16 cellular contexts compared by ENCODE assay signal in genomic region chr18:7608798-7609197, GRCh38. TPM values are rescaled to one million over a fixed set of nuclear protein-coding genes. Genes with fewer than 3 reads are reported as not detected.
DNase-seq lines count a peak whose midpoint lies in the region; ATAC-seq and TF ChIP-seq lines count a peak whose summit lies in the region.
"Had no signal": no experiment of that assay in that cellular context is flagged by ENCODE, and none has a peak within 500 bp of the region (broad histone marks: within the 10 kb centered on the region; RNA-seq: fewer than 3 reads in every experiment).

No MANE protein-coding gene starts in this region.

- no peaks in the 10 kb centered on the region for H4K20me1 ChIP-seq in neural progenitor cell (ENCODE audit: low read depth)

- DNase-seq in LHCN-M2 (ENCODE audit: low read depth) = peak; percentile 38
- DNase-seq in fibroblast of villous mesenchyme (ENCODE audit: low read depth) = peak; percentile 63
- DNase-seq in neural progenitor cell (ENCODE audit: low spot score) = no peak
- no peak for DNase-seq in tibial nerve (ENCODE audit: low spot score in 2 of 2)
- no peak for DNase-seq in GDM1 (lab: John Stamatoyannopoulos, UW)
- no peak for DNase-seq in posterior cingulate gyrus
- DNase-seq: activated CD4-positive, alpha-beta memory T cell treated with anti-CD3 and anti-CD28 coated beads for 36 hours; amniotic stem cell; Karpas-422; NCI-H510A treated with DMSO at 0.1 percent for 48 hours had no signal

- H3K4me3 Mint-ChIP-seq in neural progenitor cell = no peak overlapping the region
- H3K4me3 Mint-ChIP-seq: activated CD4-positive, alpha-beta memory T cell treated with anti-CD3 and anti-CD28 coated beads for 36 hours; dendritic cell treated with granulocyte-macrophage colony-stimulating factor and Interleukin-4, amounts not matched to agents 40 ng/mL and 50 ng/mL, for 4 days had no signal

- H3K27me3 ChIP-seq in ACC112 (ENCODE audit: insufficient read depth, low read length) (no peaks in the 10 kb centered on the region), neural progenitor cell (no peaks in the 10 kb centered on the region), tibial nerve (no peaks in the 10 kb centered on the region)

- H3K79me2 ChIP-seq in ACC112 (ENCODE audit: control insufficient read depth, insufficient read depth, low read length, unreplicated experiment) = peaks cover 71% of the 10 kb centered on the region
- H3K79me2 ChIP-seq in neural progenitor cell (ENCODE audit: low read depth) = no peaks in the 10 kb centered on the region

- peak overlapping the region; percentile 53 for H3K27ac ChIP-seq in ACC112 (ENCODE audit: low read depth, low read length)
- no peak overlapping the region for H3K27ac ChIP-seq in neural progenitor cell
- no peak overlapping the region for H3K27ac ChIP-seq in tibial nerve

- 32 to 47% methylated on average over 2 of the region's 2 CpGs for WGBS in tibial nerve, 2 donors

- intact Hi-C loops in posterior cingulate gyrus (cut with DNase I) = no loop called here

- no peak for ATAC-seq in GM19467 (IDR thresholded peaks at IDR 0.05; ENCODE audit: unreplicated experiment)
- ATAC-seq: esophagus mucosa had no signal

- peaks cover 5% of the 10 kb centered on the region for H3K27me3 Mint-ChIP-seq in neural progenitor cell (ENCODE audit: insufficient read depth, low read depth)
- H3K27me3 Mint-ChIP-seq: activated CD4-positive, alpha-beta memory T cell treated with anti-CD3 and anti-CD28 coated beads for 36 hours; dendritic cell treated with granulocyte-macrophage colony-stimulating factor and Interleukin-4, amounts not matched to agents 40 ng/mL and 50 ng/mL, for 4 days had no signal

- no peak for TF ChIP-seq CTCF in fibroblast of villous mesenchyme (IDR thresholded peaks at IDR 0.05; ENCODE audit: insufficient read depth, low read depth, low read length)
- TF ChIP-seq CTCF in neural progenitor cell (IDR thresholded peaks at IDR 0.05) = no peak
- no peak for TF ChIP-seq CTCF in tibial nerve (IDR thresholded peaks at IDR 0.05)

- peaks cover 9% of the 10 kb centered on the region for H3F3A ChIP-seq in neural progenitor cell (ENCODE audit: low read depth)

- H3K9me3 ChIP-seq in neural progenitor cell (ENCODE audit: low read depth) (no peaks in the 10 kb centered on the region), tibial nerve (no peaks in the 10 kb centered on the region)

- H3K36me3 ChIP-seq in ACC112 (ENCODE audit: insufficient read depth, low read length) (no peaks in the 10 kb centered on the region), neural progenitor cell (no peaks in the 10 kb centered on the region), tibial nerve (no peaks in the 10 kb centered on the region)

- TF ChIP-seq EP300 in tibial nerve (IDR thresholded peaks at IDR 0.05) = no peak

- no peak for TF ChIP-seq POLR2A in tibial nerve (IDR thresholded peaks at IDR 0.05)

- H3K4me1 ChIP-seq in ACC112 (ENCODE audit: control insufficient read depth, insufficient read depth, low read length, unreplicated experiment) (peaks cover 23% of the 10 kb centered on the region), neural progenitor cell (peaks cover 31% of the 10 kb centered on the region), tibial nerve (peaks cover 0 to 21% (median 6%) of the 10 kb centered on the region in 4 donors)

- H3K4me1 Mint-ChIP-seq in neural progenitor cell = peaks cover 34% of the 10 kb centered on the region

- H3K27ac Mint-ChIP-seq in neural progenitor cell = no peak overlapping the region
- H3K27ac Mint-ChIP-seq: activated CD4-positive, alpha-beta memory T cell treated with anti-CD3 and anti-CD28 coated beads for 36 hours; activated T-helper 2 cell treated with anti-CD3 and anti-CD28 coated beads, Interferon-gamma antibody, Interleukin-2, Interleukin-4, amounts not matched to agents 10 μg/mL and 5 μg/mL and 100 μg/mL, durations not matched to agents 14 hours and 24 hours and 36 hours; dendritic cell treated with granulocyte-macrophage colony-stimulating factor and Interleukin-4, amounts not matched to agents 40 ng/mL and 50 ng/mL, for 4 days had no signal

- peak overlapping the region; percentile 16 for H3K4me2 ChIP-seq in neural progenitor cell

- H2AFZ ChIP-seq in ACC112 (ENCODE audit: low read length, unreplicated experiment) = no peak overlapping the region
- H2AFZ ChIP-seq in neural progenitor cell (replicated peaks) = no peak overlapping the region

- no peak overlapping the region for H3K9ac ChIP-seq in neural progenitor cell

- H3K4me3 ChIP-seq in ACC112 (ENCODE audit: low read depth, low read length) (peak overlapping the region; percentile 48), fibroblast of villous mesenchyme (ENCODE audit: low read depth, low read length) (no peak overlapping the region), neural progenitor cell (no peak overlapping the region), tibial nerve (no peak overlapping the region)

- peaks cover 1% of the 10 kb centered on the region for H3K36me3 Mint-ChIP-seq in neural progenitor cell
- H3K36me3 Mint-ChIP-seq: activated CD4-positive, alpha-beta memory T cell treated with anti-CD3 and anti-CD28 coated beads for 36 hours had no signal

- peaks cover 2% of the 10 kb centered on the region for H3K9me3 Mint-ChIP-seq in neural progenitor cell
- H3K9me3 Mint-ChIP-seq: activated CD4-positive, alpha-beta memory T cell treated with anti-CD3 and anti-CD28 coated beads for 36 hours; activated T-helper 2 cell treated with anti-CD3 and anti-CD28 coated beads, Interferon-gamma antibody, Interleukin-2, Interleukin-4, amounts not matched to agents 10 μg/mL and 5 μg/mL and 100 μg/mL, durations not matched to agents 14 hours and 24 hours and 36 hours; dendritic cell treated with granulocyte-macrophage colony-stimulating factor and Interleukin-4, amounts not matched to agents 40 ng/mL and 50 ng/mL, for 4 days had no signal

RNA-seq across cellular contexts. Expression of gene PTPRM, which starts 41.7 kb away (rescaled TPM):
- total RNA-seq in LHCN-M2 (2014; rRNA removed) (28.1 TPM in 2 replicates), fibroblast of villous mesenchyme (48.6 and 56.1 TPM in 2 replicates), neural progenitor cell (ENCODE audit: low replicate concordance) (13.9 and 18.6 TPM in 2 replicates), tibial nerve (10 to 100 TPM; 62.2 to 92.4 (median 80.7) TPM)
- 19.3 TPM for polyA plus RNA-seq in LHCN-M2 (2012)
- total RNA-seq: A673 had no signal

Comparison
In these comparisons a context has a peak if more than half of its experiments do, and no peak if none do; other contexts are left out.
1. DNase-seq: peak in LHCN-M2 (single experiment) and fibroblast of villous mesenchyme (single experiment); none in neural progenitor cell (single experiment), tibial nerve (0 of 2), GDM1 (single experiment) and posterior cingulate gyrus (0 of 10).